1 cellular context compared by ENCODE assay signal in the genomic region with DNA sequence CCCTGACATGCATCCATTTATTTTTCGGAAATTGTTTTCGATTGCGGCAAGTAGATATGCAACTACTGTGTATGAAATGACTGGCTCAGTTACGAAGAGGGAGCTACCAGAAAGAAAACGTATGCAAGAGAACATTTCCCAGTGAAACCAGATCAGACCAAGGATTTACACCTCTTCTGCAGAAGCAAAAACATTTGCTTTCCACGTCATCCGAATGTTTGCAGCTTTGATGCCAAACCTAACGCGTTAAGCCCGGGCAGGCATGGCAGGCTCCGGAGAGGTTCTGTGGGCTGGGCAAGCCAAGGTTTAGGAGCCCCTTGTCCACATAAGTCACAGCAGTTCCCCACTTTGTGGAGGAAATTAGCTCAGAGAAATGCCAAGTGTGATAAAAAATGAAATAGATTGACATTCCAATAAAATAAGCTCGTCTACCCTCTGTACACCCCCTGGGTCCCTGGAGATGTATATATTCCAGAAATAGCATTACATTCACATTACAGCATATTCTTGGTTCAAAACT.
TF ChIP-seq lines count a peak whose summit lies in the region.

No MANE protein-coding gene starts in this region.

TF ChIP-seq in IMR-90, 13 proteins besides CTCF, POLR2A, EP300 and RAD21:
- no peak for TF ChIP-seq MAZ (IDR thresholded peaks at IDR 0.05; ENCODE audit: borderline replicate concordance, low read depth, low read length)
- no peak for TF ChIP-seq CEBPB (IDR thresholded peaks at IDR 0.05; ENCODE audit: low read depth, low read length)
- TF ChIP-seq MXI1 (IDR thresholded peaks at IDR 0.05; ENCODE audit: borderline replicate concordance, low read depth, low read length): no peak
